10 cellular contexts compared by ENCODE assay signal in the genomic region with DNA sequence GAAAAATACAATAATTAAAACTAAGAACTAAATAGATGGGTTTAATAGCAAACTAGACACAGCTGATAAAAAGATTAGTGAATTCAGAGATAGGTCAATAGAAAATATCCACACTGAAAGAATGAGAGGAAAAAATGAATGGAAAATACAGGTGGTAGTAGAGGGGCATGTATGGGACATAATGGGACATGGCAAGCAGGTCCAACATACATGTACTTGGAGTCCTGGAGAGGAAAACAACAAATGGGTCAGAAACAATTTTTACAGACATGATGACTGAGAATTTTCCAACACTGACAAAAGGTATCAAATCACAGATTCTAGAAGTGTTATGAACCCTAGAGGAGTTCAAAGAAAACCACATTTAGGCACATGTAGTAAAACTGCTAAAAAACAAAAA.
"Had no signal": no experiment of that assay in that cellular context is flagged by ENCODE, and none has a peak within 500 bp of the region (broad histone marks: within the 10 kb centered on the region; RNA-seq: fewer than 3 reads in every experiment).

No MANE protein-coding gene starts in this region.

- DNase-seq: IMR-90, Karpas-422, KBM-7, KG1 had no signal

- H3K4me2 ChIP-seq: KMS-11 had no signal

- H3K27me3 Mint-ChIP-seq: IgD-negative memory B cell had no signal

- H3K27ac ChIP-seq: HL-60, KMS-11 had no signal

- H3K4me3 ChIP-seq: K562 had no signal

- FAIRE-seq: HepG2, HTR-8/SVneo, K562 had no signal

- H3K4me1 Mint-ChIP-seq: IgD-negative memory B cell had no signal

- H3K27ac Mint-ChIP-seq: IgD-negative memory B cell had no signal

- H3K9ac ChIP-seq: KMS-11 had no signal

- ATAC-seq: HepG2, K562 had no signal

- H3K4me3 Mint-ChIP-seq: IgD-negative memory B cell had no signal
